Comparison of ENCODE assay signal across 1 cellular context in genomic region chr12:102883204-102883799, GRCh38.
A peak's percentile ranks its signal among the peaks of the same experiment; 100 is the strongest.
TF ChIP-seq lines count a peak whose summit lies in the region.

No MANE protein-coding gene starts in this region.

TF ChIP-seq in HepG2, 621 proteins besides CTCF, POLR2A, EP300 and RAD21 (continued from another document and continues in another):
- TF ChIP-seq ZBTB44 (CRISPR knock-in tag; IDR thresholded peaks at IDR 0.05) (no peak), ZFP91 (CRISPR knock-in tag; IDR thresholded peaks at IDR 0.05; ENCODE audit: borderline replicate concordance) (no peak), TOE1 (CRISPR knock-in tag; IDR thresholded peaks at IDR 0.05) (no peak), ZSCAN20 (CRISPR knock-in tag; IDR thresholded peaks at IDR 0.05; ENCODE audit: borderline replicate concordance) (no peak), ZNF44 (CRISPR knock-in tag; IDR thresholded peaks at IDR 0.05) (no peak), ZNF567 (CRISPR knock-in tag; IDR thresholded peaks at IDR 0.05; ENCODE audit: borderline replicate concordance) (no peak), HMGXB3 (CRISPR knock-in tag; IDR thresholded peaks at IDR 0.05; ENCODE audit: borderline replicate concordance) (no peak), ETS1 (CRISPR knock-in tag; IDR thresholded peaks at IDR 0.05) (no peak), MYNN (CRISPR knock-in tag; IDR thresholded peaks at IDR 0.05; ENCODE audit: low read depth) (no peak), CCAR2 (optimal IDR thresholded peaks at IDR 0.05; ENCODE audit: low read depth, low read length) (no peak), TFAP4 (IDR thresholded peaks at IDR 0.05; ENCODE audit: borderline replicate concordance, low read depth) (peak; percentile 14; the same call in 1 of the 2 replicates), IRF2 (CRISPR knock-in tag; IDR thresholded peaks at IDR 0.05) (no peak), HNRNPK (IDR thresholded peaks at IDR 0.05; ENCODE audit: low read depth, low read length, poor library complexity, severe bottlenecking) (no peak), POGZ (CRISPR knock-in tag; IDR thresholded peaks at IDR 0.05) (0 out of 2 replicates have a peak, but pooled peaks have one; percentile 29), CSRNP1 (CRISPR knock-in tag; IDR thresholded peaks at IDR 0.05) (no peak), SP4 (CRISPR knock-in tag; IDR thresholded peaks at IDR 0.05) (no peak), SKI (IDR thresholded peaks at IDR 0.05; ENCODE audit: partially characterized antibody) (no peak), SNRNP70 (IDR thresholded peaks at IDR 0.05; ENCODE audit: low read depth, low read length) (no peak), YEATS2 (CRISPR knock-in tag; IDR thresholded peaks at IDR 0.05; ENCODE audit: borderline replicate concordance) (no peak), ZGPAT (CRISPR knock-in tag; IDR thresholded peaks at IDR 0.05) (no peak), ZNF660 (CRISPR knock-in tag; IDR thresholded peaks at IDR 0.05; ENCODE audit: borderline replicate concordance, low read depth) (no peak), ELF3 (CRISPR knock-in tag; IDR thresholded peaks at IDR 0.05) (no peak), ZNF691 (CRISPR knock-in tag; IDR thresholded peaks at IDR 0.05; ENCODE audit: borderline replicate concordance, low read depth) (no peak), NCOA1 (CRISPR knock-in tag; IDR thresholded peaks at IDR 0.05) (no peak), ZNF280D (CRISPR knock-in tag; IDR thresholded peaks at IDR 0.05) (0 out of 2 replicates have a peak, but pooled peaks have one; percentile 33), FUBP1 (CRISPR knock-in tag; IDR thresholded peaks at IDR 0.05; ENCODE audit: borderline replicate concordance) (no peak), ZNF773 (CRISPR knock-in tag; IDR thresholded peaks at IDR 0.05; ENCODE audit: borderline replicate concordance) (no peak), ZMYM3 (CRISPR knock-in tag; IDR thresholded peaks at IDR 0.05) (no peak), MIER2 (CRISPR knock-in tag; IDR thresholded peaks at IDR 0.05) (no peak), JUN (CRISPR knock-in tag; IDR thresholded peaks at IDR 0.05) (no peak), ZNF124 (CRISPR knock-in tag; IDR thresholded peaks at IDR 0.05) (0 out of 2 replicates have a peak, but pooled peaks have one; percentile 18), LCORL (IDR thresholded peaks at IDR 0.05) (no peak), LCORL (CRISPR knock-in tag; IDR thresholded peaks at IDR 0.05) (no peak), ZNF414 (CRISPR knock-in tag; IDR thresholded peaks at IDR 0.05) (no peak), PITX1 (CRISPR knock-in tag; IDR thresholded peaks at IDR 0.05) (no peak), THAP11 (CRISPR knock-in tag; IDR thresholded peaks at IDR 0.05) (peak; percentile 24; the same call in 1 of the 2 replicates), ZNF274 (CRISPR knock-in tag; IDR thresholded peaks at IDR 0.05) (no peak), NFKB2 (CRISPR knock-in tag; IDR thresholded peaks at IDR 0.05; ENCODE audit: borderline replicate concordance) (no peak), U2AF1 (optimal IDR thresholded peaks at IDR 0.05; ENCODE audit: low read depth, low read length) (no peak), ZNF317 (CRISPR knock-in tag; IDR thresholded peaks at IDR 0.05) (no peak), SOX5 (CRISPR knock-in tag; IDR thresholded peaks at IDR 0.05; ENCODE audit: borderline replicate concordance) (no peak), CEBPB (IDR thresholded peaks at IDR 0.05; ENCODE audit: borderline replicate concordance, low read depth, low read length) (no peak), ZNF333 (CRISPR knock-in tag; IDR thresholded peaks at IDR 0.05; ENCODE audit: borderline replicate concordance) (no peak), ZNF776 (CRISPR knock-in tag; IDR thresholded peaks at IDR 0.05) (no peak), MYC (CRISPR knock-in tag; IDR thresholded peaks at IDR 0.05; ENCODE audit: borderline replicate concordance) (no peak), PAWR (CRISPR knock-in tag; IDR thresholded peaks at IDR 0.05; ENCODE audit: borderline replicate concordance) (no peak)
